ENCODE assay signal across 9 cellular contexts in genomic region chr4:7539659-7540058, GRCh38.
DNase-seq lines count a peak whose midpoint lies in the region; ATAC-seq and TF ChIP-seq lines count a peak whose summit lies in the region.
"Had no signal": no experiment of that assay in that cellular context is flagged by ENCODE, and none has a peak within 500 bp of the region (broad histone marks: within the 10 kb centered on the region; RNA-seq: fewer than 3 reads in every experiment).

No MANE protein-coding gene starts in this region.

- POLR2A ChIA-PET in activated B cell treated with CpG ODN at 0.5 μM for 24 hours (lab: Charles Lee): no interaction called here

- no peaks in the 10 kb centered on the region for H3K9me3 Mint-ChIP-seq in activated B cell treated with CpG ODN at 0.5 μM for 24 hours

- no peak overlapping the region for H3K4me3 Mint-ChIP-seq in activated B cell treated with CpG ODN at 0.5 μM for 24 hours
- H3K4me3 Mint-ChIP-seq: nephron had no signal

- H3K36me3 Mint-ChIP-seq in activated B cell treated with CpG ODN at 0.5 μM for 24 hours (ENCODE audit: low read depth): no peaks in the 10 kb centered on the region

- no peak for TF ChIP-seq CTCF in activated B cell treated with CpG ODN at 0.5 μM for 24 hours (IDR thresholded peaks at IDR 0.05)

- H3K4me1 Mint-ChIP-seq in activated B cell treated with CpG ODN at 0.5 μM for 24 hours: no peaks in the 10 kb centered on the region

- CTCF ChIA-PET in activated B cell treated with CpG ODN at 0.5 μM for 24 hours (lab: Charles Lee): no interaction called here

- DNase-seq in COLO668 (lab: John Stamatoyannopoulos, UW; ENCODE audit: unreplicated experiment): peak; percentile 3
- peak; percentile 71 for DNase-seq in MV-4-11 (lab: John Stamatoyannopoulos, UW)
- no peak for DNase-seq in activated B cell treated with CpG ODN at 0.5 μM for 24 hours
- DNase-seq in iPS-NIHi7 (ENCODE audit: extremely low spot score): peak; percentile 76
- no peak for DNase-seq in GF-D8 (lab: John Stamatoyannopoulos, UW)
- no peak for DNase-seq in dedifferentiated amniotic fluid mesenchymal stem cell (ENCODE audit: extremely low spot score)

- H3K27me3 Mint-ChIP-seq in activated B cell treated with CpG ODN at 0.5 μM for 24 hours: no peaks in the 10 kb centered on the region

- no peak overlapping the region for H3K27ac Mint-ChIP-seq in activated B cell treated with CpG ODN at 0.5 μM for 24 hours
- H3K27ac Mint-ChIP-seq: nephron had no signal

- ATAC-seq in activated B cell treated with CpG ODN at 0.5 μM for 24 hours (ENCODE audit: low read depth) (peak; percentile 47), HG03196 (IDR thresholded peaks at IDR 0.05; ENCODE audit: unreplicated experiment) (no peak), GM18867 (IDR thresholded peaks at IDR 0.05; ENCODE audit: unreplicated experiment) (no peak)

- intact Hi-C loops in activated B cell treated with CpG ODN at 0.5 μM for 24 hours (cut with micrococcal nuclease): no loop called here

Comparison
In these comparisons a context has a peak if more than half of its experiments do, and no peak if none do; other contexts are left out.
1. DNase-seq: peak in COLO668 (single experiment), MV-4-11 (single experiment) and iPS-NIHi7 (single experiment); none in activated B cell treated with CpG ODN at 0.5 μM for 24 hours (single experiment), GF-D8 (single experiment) and dedifferentiated amniotic fluid mesenchymal stem cell (single experiment).